ENCODE assay signal across 26 cellular contexts in the genomic region with DNA sequence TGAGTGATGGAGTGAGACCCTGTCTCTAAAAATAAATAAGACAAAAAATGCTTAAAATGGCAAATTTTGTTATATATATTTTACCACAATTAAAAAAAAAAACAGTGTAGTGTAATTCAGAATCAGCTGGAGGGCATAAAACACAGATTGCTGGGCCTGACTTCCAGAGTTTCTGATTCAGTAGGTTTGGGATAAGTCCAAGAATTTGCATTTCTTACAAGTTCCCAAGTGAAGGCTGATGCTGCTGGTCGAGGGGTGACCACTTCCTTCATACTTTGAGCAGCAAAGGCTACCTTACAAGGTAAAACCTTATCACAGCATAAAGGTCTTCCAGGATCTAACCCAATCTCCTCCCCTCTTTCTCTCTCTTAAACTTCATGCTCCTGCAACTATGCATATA. TPM values are rescaled to one million over a fixed set of nuclear protein-coding genes. Genes with fewer than 3 reads are reported as not detected.
DNase-seq lines count a peak whose midpoint lies in the region; ATAC-seq and TF ChIP-seq lines count a peak whose summit lies in the region.
"Had no signal": no experiment of that assay in that cellular context is flagged by ENCODE, and none has a peak within 500 bp of the region (broad histone marks: within the 10 kb centered on the region; RNA-seq: fewer than 3 reads in every experiment).

No MANE protein-coding gene starts in this region.

- H3K27ac ChIP-seq in IMR-90 (ENCODE audit: insufficient read depth, low read length) (no peak overlapping the region), osteoblast (ENCODE audit: low read depth, low read length) (no peak overlapping the region), SK-N-SH (ENCODE audit: low read depth in 2 of 2, low read length in 1 of 2) (no peak overlapping the region)
- H3K27ac ChIP-seq: parathyroid adenoma, Peyer's patch, SJCRH30, spleen had no signal

- H3K36me3 ChIP-seq in IMR-90 (ENCODE audit: control insufficient read depth, insufficient read depth, low read length) (0 out of 2 replicates have a peak, but pooled peaks cover 1% of the 10 kb centered on the region), osteoblast (ENCODE audit: insufficient read depth, low read length) (no peaks in the 10 kb centered on the region), SK-N-SH (replicated peaks in 1 of 2; ENCODE audit: control insufficient read depth in 1 of 2, insufficient read depth in 2 of 2, low read length in 1 of 2) (peaks cover 0 to 4% of the 10 kb centered on the region in 2 experiments)
- H3K36me3 ChIP-seq: Peyer's patch had no signal

- no peak for TF ChIP-seq RAD21 in IMR-90 (IDR thresholded peaks at IDR 0.05; ENCODE audit: low read length)
- no peak for TF ChIP-seq RAD21 in SK-N-SH (IDR thresholded peaks at IDR 0.05; ENCODE audit: low read length)

- H2BK15ac ChIP-seq in IMR-90 (ENCODE audit: low read depth, low read length) = no peak overlapping the region

- TF ChIP-seq EP300 in SK-N-SH (IDR thresholded peaks at IDR 0.05; ENCODE audit: borderline replicate concordance in 1 of 2, low read depth in 1 of 2, low read length in 1 of 2) = no peak

- H4K20me1 ChIP-seq in IMR-90 (ENCODE audit: insufficient read depth, low read length) (no peaks in the 10 kb centered on the region), osteoblast (ENCODE audit: insufficient read depth, low read length) (no peaks in the 10 kb centered on the region), SK-N-SH (ENCODE audit: insufficient read depth) (no peaks in the 10 kb centered on the region)

- no peaks in the 10 kb centered on the region for H3K79me2 ChIP-seq in osteoblast (ENCODE audit: insufficient read depth, low read length)
- H3K79me2 ChIP-seq in SK-N-SH (ENCODE audit: insufficient read depth) = no peaks in the 10 kb centered on the region
- H3K79me2 ChIP-seq: parathyroid adenoma had no signal

- H3K56ac ChIP-seq in IMR-90 (ENCODE audit: extremely low read depth, insufficient read depth, low read length) = no peak overlapping the region

- H3K9me2 ChIP-seq in SK-N-SH = no peaks in the 10 kb centered on the region

- H3K4me1 ChIP-seq in IMR-90 (ENCODE audit: control insufficient read depth, insufficient read depth, low read length) (no peaks in the 10 kb centered on the region), osteoblast (ENCODE audit: insufficient read depth, low read length) (peaks cover 6% of the 10 kb centered on the region), SK-N-SH (ENCODE audit: control insufficient read depth in 1 of 2, insufficient read depth in 2 of 2, low read depth in 1 of 2, low read length in 1 of 2) (no peaks in the 10 kb centered on the region)
- H3K4me1 ChIP-seq: parathyroid adenoma, Peyer's patch, SJCRH30, spleen had no signal

- in situ Hi-C loops in IMR-90 (cut with MboI; ENCODE audit: low sequenced_read_pairs) = no loop called here

- no peak overlapping the region for H2AFZ ChIP-seq in IMR-90 (replicated peaks; ENCODE audit: low read length, poor library complexity)
- no peak overlapping the region for H2AFZ ChIP-seq in osteoblast (ENCODE audit: low read length)
- no peak overlapping the region for H2AFZ ChIP-seq in SK-N-SH (ENCODE audit: low read depth)
- H2AFZ ChIP-seq: parathyroid adenoma had no signal

- no TSS peak for BruUV-seq in IMR-90 (replicated peaks; lab: Mats Ljungman, UMichigan)

- dilution Hi-C loops in IMR-90 (cut with HindIII; ENCODE audit: low sequenced_read_pairs, unreplicated experiment) = no loop called here

- H2BK120ac ChIP-seq in IMR-90 (ENCODE audit: low read depth, low read length) = no peak overlapping the region

- no peaks in the 10 kb centered on the region for H3K27me3 ChIP-seq in IMR-90 (ENCODE audit: control insufficient read depth, insufficient read depth, low read length)
- no peaks in the 10 kb centered on the region for H3K27me3 ChIP-seq in osteoblast (ENCODE audit: insufficient read depth, low read length)
- H3K27me3 ChIP-seq in SK-N-SH (ENCODE audit: insufficient read depth) = no peaks in the 10 kb centered on the region
- H3K27me3 ChIP-seq: Peyer's patch, SJCRH30, spleen had no signal

- H3K23ac ChIP-seq in IMR-90 (ENCODE audit: low read depth, low read length) = no peak overlapping the region

- no peak overlapping the region for H3K4me2 ChIP-seq in IMR-90 (ENCODE audit: low read depth, low read length)
- H3K4me2 ChIP-seq in osteoblast (ENCODE audit: insufficient read depth, low read length) = peak overlapping the region; percentile 10
- no peak overlapping the region for H3K4me2 ChIP-seq in SK-N-SH

- H4K91ac ChIP-seq in IMR-90 (ENCODE audit: insufficient read depth, low read depth, low read length) = no peak overlapping the region

- H3K18ac ChIP-seq in IMR-90 (ENCODE audit: low read depth, low read length) = no peak overlapping the region

- H3F3A ChIP-seq in SK-N-SH (replicated peaks; ENCODE audit: insufficient read depth) = no peaks in the 10 kb centered on the region

- TF ChIP-seq CTCF in IMR-90 (conservative IDR thresholded peaks at IDR 0.05; ENCODE audit: low read depth, low read length) (no peak), choroid plexus epithelial cell (conservative IDR thresholded peaks at IDR 0.05; ENCODE audit: low read depth, low read length) (no peak), osteoblast (IDR thresholded peaks at IDR 0.05; ENCODE audit: extremely low read depth, low read depth, low read length) (no peak), SK-N-SH (IDR thresholded peaks at IDR 0.05) (no peak)

- H3K4ac ChIP-seq in IMR-90 (ENCODE audit: low read depth, low read length) = no peak overlapping the region

- H3K79me1 ChIP-seq in IMR-90 (ENCODE audit: low read depth in 1 of 2, low read length in 2 of 2) = peaks cover 0 to 4% of the 10 kb centered on the region in 2 experiments; a peak in 2 of 4 replicates

- peaks cover 4% of the 10 kb centered on the region; the same call in 1 of the 2 replicates for H3K9me1 ChIP-seq in IMR-90 (ENCODE audit: insufficient read depth, low read length)

- WGBS in IMR-90 (ENCODE audit: extremely low coverage in 2 of 2, insufficient read length in 1 of 2), 2 experiments = no CpG with 5 or more reads among the region's 1 CpG
- WGBS in SK-N-SH (ENCODE audit: low lambda C conversion rate) = no CpG with 5 or more reads among the region's 1 CpG

- H4K8ac ChIP-seq in IMR-90 (ENCODE audit: low read depth in 2 of 2, low read length in 2 of 2) = no peak overlapping the region

- intact Hi-C loops in IMR-90 (cut with micrococcal nuclease) = loop anchor here (5.0 kb wide), 1 partner anchor 33 kb away; no protein-coding TSS in a partner anchor

- H2BK5ac ChIP-seq in IMR-90 (ENCODE audit: low read depth, low read length, poor library complexity, severe bottlenecking) = peak overlapping the region; percentile 45

- POLR2A ChIA-PET in IMR-90 (lab: Charles Lee; ENCODE audit: unreplicated experiment) (no interaction called here), SK-N-SH (lab: Yijun Ruan, JAX) (no interaction called here)

- H2BK20ac ChIP-seq in IMR-90 (ENCODE audit: low read depth, low read length) = no peak overlapping the region

- H3K14ac ChIP-seq in IMR-90 (replicated peaks; ENCODE audit: low read depth, low read length) = no peak overlapping the region

- H3K9me3 ChIP-seq in IMR-90 (ENCODE audit: control insufficient read depth, insufficient read depth, low read length) (no peaks in the 10 kb centered on the region), osteoblast (ENCODE audit: low read depth, low read length) (no peaks in the 10 kb centered on the region), SK-N-SH (no peaks in the 10 kb centered on the region)
- H3K9me3 ChIP-seq: Peyer's patch, SJCRH30, spleen had no signal

- H3K4me3 ChIP-seq in IMR-90 (ENCODE audit: insufficient read depth, low read depth, low read length) (no peak overlapping the region), choroid plexus epithelial cell (ENCODE audit: low read depth, low read length) (no peak overlapping the region), osteoblast (ENCODE audit: insufficient read depth, low read length) (no peak overlapping the region), SK-N-SH (ENCODE audit: low read depth in 2 of 2, low read length in 1 of 2) (no peak overlapping the region)
- H3K4me3 ChIP-seq: lung, Peyer's patch, SJCRH30, spleen had no signal

- DNase-seq in EL (peak; percentile 69), IMR-90 (peak; percentile 67), choroid plexus epithelial cell (ENCODE audit: low read depth) (peak; percentile 47), osteoblast (ENCODE audit: insufficient read length, low spot score, missing footprints) (no peak), SK-N-SH (no peak), OCI-M2 (lab: John Stamatoyannopoulos, UW; ENCODE audit: unreplicated experiment) (no peak)
- DNase-seq: activated CD4-positive, alpha-beta T cell treated with anti-CD3 and anti-CD28 coated beads, Interleukin-2, amount 50 U/mL, for 1 hour; activated naive CD4-positive, alpha-beta T cell treated with anti-CD3 and anti-CD28 coated beads, Interleukin-2, amount 10 ng/mL, durations not matched to agents 7 days and 5 days; activated T-cell treated with anti-CD3 and anti-CD28 coated beads, Interleukin-2, amount 50 U/mL, for 72 hours; anterior cingulate cortex; CD4-positive, alpha-beta T cell; dermis blood vessel endothelial cell; DMS 273 treated with DMSO at 0.1 percent for 48 hours; glutamatergic neuron; HCEC 1CT; kidney; NCI-H1436; NCI-H345; Peyer's patch; right cardiac atrium; SJCRH30; spleen; stimulated activated CD4-positive, alpha-beta T cell treated with anti-CD3 and anti-CD28 coated beads, Interleukin-2, amount 100 ng/mL, for 48 hours had no signal

- no peak for TF ChIP-seq POLR2A in IMR-90 (IDR thresholded peaks at IDR 0.05; ENCODE audit: low read depth, low read length)

- no peak overlapping the region for H2AK5ac ChIP-seq in IMR-90 (ENCODE audit: low read depth, low read length)

- H2AK9ac ChIP-seq in IMR-90 (replicated peaks; ENCODE audit: low read depth, low read length, poor library complexity) = no peak overlapping the region

- no peak overlapping the region for H4K5ac ChIP-seq in IMR-90 (ENCODE audit: low read depth, low read length)

- H3K9ac ChIP-seq in IMR-90 (ENCODE audit: low read depth, low read length) (no peak overlapping the region), SK-N-SH (no peak overlapping the region)
- H3K9ac ChIP-seq: parathyroid adenoma had no signal

- CTCF ChIA-PET in IMR-90 (lab: Yijun Ruan, JAX) (no interaction called here), SK-N-SH (lab: Yijun Ruan, JAX) (no interaction called here)

- ATAC-seq in IMR-90 (ENCODE audit: low read depth) (peak; percentile 48), GM21381 (IDR thresholded peaks at IDR 0.05; ENCODE audit: unreplicated experiment) (no peak)
- ATAC-seq: activated T-cell treated with anti-CD3 and anti-CD28 coated beads, Interleukin-2, amount 50 U/mL, for 72 hours; right cardiac atrium had no signal

TF ChIP-seq in SK-N-SH, 30 proteins besides CTCF, POLR2A, EP300 and RAD21:
- TF ChIP-seq ELF1 (IDR thresholded peaks at IDR 0.05) = no peak
TF ChIP-seq in SK-N-SH: peak in this region for 0.

RNA-seq across cellular contexts. Expression of a gene that starts 40.7 kb away (rescaled TPM):
- total RNA-seq in IMR-90 (2012; rRNA removed) = 9.5 and 18.6 TPM in 2 replicates
- 2.3 and 3.1 TPM in 2 replicates for polyA plus RNA-seq in IMR-90 (2012; rRNA removed)
- 0.44 and 1.4 TPM in 2 replicates for polyA plus RNA-seq in IMR-90 (2012; cell fraction: cytosol; rRNA removed)
- polyA plus RNA-seq in IMR-90 (2012; cell fraction: nucleus; rRNA removed; ENCODE audit: low replicate concordance) = 0.53 and 1.6 TPM in 2 replicates
- total RNA-seq in osteoblast = 12.4 and 12.7 TPM in 2 replicates
- 2.4 and 2.8 TPM in 2 replicates for polyA plus RNA-seq in SK-N-SH (2012; rRNA removed)
- 4.8 and 7.0 TPM in 2 replicates for polyA plus RNA-seq in SK-N-SH (2012; cell fraction: cytosol; rRNA removed)
- 0.95 and 1.3 TPM in 2 replicates for polyA plus RNA-seq in SK-N-SH (2012; cell fraction: nucleus; rRNA removed)

Comparison
In these comparisons a context has a peak if more than half of its experiments do, and no peak if none do; other contexts are left out.
1. DNase-seq: peak in EL (single experiment), IMR-90 (single experiment) and choroid plexus epithelial cell (single experiment); none in osteoblast (single experiment), SK-N-SH (single experiment) and OCI-M2 (single experiment).